32 cellular contexts compared by ENCODE assay signal in the genomic region with DNA sequence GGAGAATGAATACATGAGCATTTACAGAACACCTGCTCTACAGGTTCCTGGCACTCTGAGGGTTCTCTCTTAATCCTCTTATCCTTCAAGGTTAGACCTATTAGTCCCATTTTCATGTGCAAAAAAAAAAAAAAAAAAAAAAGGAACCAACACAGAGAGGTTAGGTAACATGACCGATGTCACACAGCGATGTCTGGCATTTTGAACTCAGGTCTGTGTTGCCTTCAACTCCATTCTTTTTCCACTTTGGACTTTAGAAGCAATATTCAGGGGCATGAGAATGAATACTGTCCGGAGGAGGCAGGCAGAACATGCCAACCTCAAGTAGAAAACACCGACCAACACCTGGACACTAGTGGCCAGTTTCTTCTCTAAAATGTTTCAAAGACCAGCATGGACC. TPM values are rescaled to one million over a fixed set of nuclear protein-coding genes. Genes with fewer than 3 reads are reported as not detected.
"Had no signal": no experiment of that assay in that cellular context is flagged by ENCODE, and none has a peak within 500 bp of the region (broad histone marks: within the 10 kb centered on the region; RNA-seq: fewer than 3 reads in every experiment).

No MANE protein-coding gene starts in this region.

- H3K27ac ChIP-seq: neutrophil, pancreas, psoas muscle, skin epidermis, spleen, suprapubic skin, testis, tibial artery, transverse colon, upper lobe of right lung, uterus had no signal

- H3K4me3 ChIP-seq: pancreas, psoas muscle, skin epidermis, smooth muscle cell, spleen, suprapubic skin, testis, tibial artery, transverse colon, upper lobe of right lung, uterus had no signal

- ATAC-seq: naive thymus-derived CD8-positive, alpha-beta T cell; natural killer cell treated with Interleukin-12 subunit alpha and Interleukin-12 subunit beta and Interleukin-15 and Interleukin-18, amount 100 ng/mL, for 72 hours; pancreas; psoas muscle; right cardiac atrium; sciatic nerve; stimulated activated memory B cell treated with anti-CD40 and anti-IgM and Interleukin-4, amounts not matched to agents 10 μg/mL and 1 μg/mL and 100 μg/mL, for 72 hours; stimulated activated naive CD8-positive, alpha-beta T cell treated with anti-CD3 and anti-CD28 coated beads, Interleukin-15, amount 100 ng/mL, for 72 hours; stimulated activated naive CD8-positive, alpha-beta T cell treated with anti-CD3 and anti-CD28 coated beads, Interleukin-15, Interleukin-2, amounts not matched to agents 100 U/mL and 50 U/mL, for 24 hours; upper lobe of right lung had no signal

- H3K36me3 Mint-ChIP-seq: naive thymus-derived CD8-positive, alpha-beta T cell; natural killer cell treated with Interleukin-12 subunit alpha and Interleukin-12 subunit beta and Interleukin-15 and Interleukin-18, amount 100 ng/mL, for 72 hours; stimulated activated memory B cell treated with anti-CD40 and anti-IgM and Interleukin-4, amounts not matched to agents 10 μg/mL and 1 μg/mL and 100 μg/mL, for 72 hours; type B pancreatic cell had no signal

- H3K27me3 ChIP-seq: testis, uterus had no signal

- H3K9me3 ChIP-seq: neutrophil, pancreas, psoas muscle, spleen, suprapubic skin, testis, tibial artery, transverse colon, upper lobe of right lung, uterus had no signal

- H3K4me1 Mint-ChIP-seq: naive thymus-derived CD8-positive, alpha-beta T cell; stimulated activated naive CD8-positive, alpha-beta T cell treated with anti-CD3 and anti-CD28 coated beads, Interleukin-15, amount 100 ng/mL, for 72 hours had no signal

- H3K9me3 Mint-ChIP-seq: naive thymus-derived CD8-positive, alpha-beta T cell; natural killer cell treated with Interleukin-12 subunit alpha and Interleukin-12 subunit beta and Interleukin-15 and Interleukin-18, amount 100 ng/mL, for 72 hours; nephron progenitor cell; neural crest cell; stimulated activated memory B cell treated with anti-CD40 and anti-IgM and Interleukin-4, amounts not matched to agents 10 μg/mL and 1 μg/mL and 100 μg/mL, for 72 hours; stimulated activated naive CD8-positive, alpha-beta T cell treated with anti-CD3 and anti-CD28 coated beads, Interleukin-15, amount 100 ng/mL, for 72 hours; type B pancreatic cell had no signal

- DNase-seq: naive thymus-derived CD8-positive, alpha-beta T cell; nephron progenitor cell; nucleus accumbens; pancreas; psoas muscle; right cardiac atrium; spleen; stimulated activated CD4-positive, alpha-beta T cell treated with anti-CD3 and anti-CD28 coated beads, Interleukin-12 subunit alpha, Interleukin-12 subunit beta, amount 100 ng/mL, for 4 hours; stimulated activated CD4-positive, alpha-beta T cell treated with anti-CD3 and anti-CD28 coated beads, Interleukin-1b, Interleukin-23, amount 100 ng/mL, for 48 hours; stimulated activated CD4-positive, alpha-beta T cell treated with anti-CD3 and anti-CD28 coated beads, Interleukin-4, amount 100 ng/mL, for 1 hour; stimulated activated CD4-positive, alpha-beta T cell treated with anti-CD3 and anti-CD28 coated beads, Interleukin-4, amount 100 ng/mL, for 4 hours; stimulated activated CD8-positive, alpha-beta memory T cell treated with anti-CD3 and anti-CD28 coated beads, Interleukin-4, amount 100 ng/mL, for 48 hours; stimulated activated naive CD4-positive, alpha-beta T cell; stimulated activated naive CD8-positive, alpha-beta T cell treated with anti-CD3 and anti-CD28 coated beads, Interleukin-15, amount 100 ng/mL, for 72 hours; stimulated activated naive CD8-positive, alpha-beta T cell treated with anti-CD3 and anti-CD28 coated beads, Interleukin-15, Interleukin-2, amounts not matched to agents 100 U/mL and 50 U/mL, for 24 hours; substantia nigra; testis; tibial artery; transverse colon; upper lobe of right lung; uterus had no signal

- H3K4me2 ChIP-seq: smooth muscle cell had no signal

- H3K27ac Mint-ChIP-seq: naive thymus-derived CD8-positive, alpha-beta T cell; natural killer cell treated with Interleukin-12 subunit alpha and Interleukin-12 subunit beta and Interleukin-15 and Interleukin-18, amount 100 ng/mL, for 72 hours; nephron progenitor cell; stimulated activated memory B cell treated with anti-CD40 and anti-IgM and Interleukin-4, amounts not matched to agents 10 μg/mL and 1 μg/mL and 100 μg/mL, for 72 hours; stimulated activated naive CD8-positive, alpha-beta T cell treated with anti-CD3 and anti-CD28 coated beads, Interleukin-15, amount 100 ng/mL, for 72 hours; type B pancreatic cell had no signal

- H3K4me3 Mint-ChIP-seq: naive thymus-derived CD8-positive, alpha-beta T cell; natural killer cell treated with Interleukin-12 subunit alpha and Interleukin-12 subunit beta and Interleukin-15 and Interleukin-18, amount 100 ng/mL, for 72 hours; nephron progenitor cell; neural crest cell; stimulated activated memory B cell treated with anti-CD40 and anti-IgM and Interleukin-4, amounts not matched to agents 10 μg/mL and 1 μg/mL and 100 μg/mL, for 72 hours; stimulated activated naive CD8-positive, alpha-beta T cell treated with anti-CD3 and anti-CD28 coated beads, Interleukin-15, amount 100 ng/mL, for 72 hours; type B pancreatic cell had no signal

- H3K4me1 ChIP-seq: pancreas, psoas muscle, spleen, suprapubic skin, testis, tibial artery, transverse colon, upper lobe of right lung, uterus had no signal

- H3K36me3 ChIP-seq: neutrophil, pancreas, spleen, suprapubic skin, tibial artery, transverse colon, upper lobe of right lung, uterus had no signal

- FAIRE-seq: pancreas had no signal

RNA-seq across cellular contexts. Expression of a gene that starts 10.4 kb away (rescaled TPM):
- total RNA-seq: natural killer cell treated with Interleukin-12 subunit alpha and Interleukin-12 subunit beta and Interleukin-15 and Interleukin-18, amount 100 ng/mL, for 72 hours; osteocyte; renal cortical epithelial cell had no signal
- polyA plus RNA-seq: naive thymus-derived CD8-positive, alpha-beta T cell had no signal
